Comparison of ENCODE assay signal across 8 cellular contexts in genomic region chr3:75429561-75430220, GRCh38.
DNase-seq lines count a peak whose midpoint lies in the region; ATAC-seq and TF ChIP-seq lines count a peak whose summit lies in the region.
"Not testable (repeated sequence)": the region's sequence is repeated elsewhere in the genome, so short reads cannot be mapped to it uniquely, and the experiment has no call there.

No MANE protein-coding gene starts in this region.

- not testable (repeated sequence) for H3K79me2 ChIP-seq in Loucy (ENCODE audit: insufficient read depth, low read length)

- ATAC-seq in stimulated activated naive CD8-positive, alpha-beta T cell treated with anti-CD3 and anti-CD28 coated beads, Interleukin-15, Interleukin-2, amounts not matched to agents 100 U/mL and 50 U/mL, for 24 hours: not testable (repeated sequence)

- not testable (repeated sequence) for H3K9ac ChIP-seq in Loucy (ENCODE audit: low read depth, low read length, poor library complexity, severe bottlenecking); colonic mucosa (ENCODE audit: low read depth in 2 of 2, low read length in 2 of 2)

- H3K4me3 ChIP-seq in Loucy (ENCODE audit: low read length, poor library complexity, severe bottlenecking); colonic mucosa: not testable (repeated sequence)

- not testable (repeated sequence) for H3K4me2 ChIP-seq in Loucy (ENCODE audit: low read depth, low read length, poor library complexity, severe bottlenecking)

- H3K4me1 ChIP-seq in Loucy (ENCODE audit: insufficient read depth, low read length, poor library complexity, severe bottlenecking); colonic mucosa: not testable (repeated sequence)

- H3F3A ChIP-seq in Loucy (ENCODE audit: low read depth): not testable (repeated sequence)

- not testable (repeated sequence) for H3K9me2 ChIP-seq in Loucy (replicated peaks; ENCODE audit: low read depth, low read length)

- not testable (repeated sequence) for H3K36me3 ChIP-seq in Loucy (ENCODE audit: insufficient read depth, low read length); colonic mucosa

- intact Hi-C loops in colonic mucosa (cut with DNase I): not testable (repeated sequence)
- intact Hi-C loops in posterior vena cava (cut with DNase I): loop anchor here in 1 of 2 donors (10.0 kb wide), 1 partner anchor 135 kb away; no protein-coding TSS in a partner anchor

- peak; percentile 45; the same call in 1 of the 2 replicates for TF ChIP-seq CTCF in Loucy (conservative IDR thresholded peaks at IDR 0.05; ENCODE audit: low read length)
- peak; percentile 79 for TF ChIP-seq CTCF in colonic mucosa (IDR thresholded peaks at IDR 0.05)

- not testable (repeated sequence) for H3K27ac ChIP-seq in colonic mucosa

- not testable (repeated sequence) for H4K20me1 ChIP-seq in Loucy (ENCODE audit: insufficient read depth, low read length, poor library complexity, severe bottlenecking)

- not testable (repeated sequence) for H3K27me3 ChIP-seq in Loucy (ENCODE audit: insufficient read depth, low read length, poor library complexity, severe bottlenecking); colonic mucosa

- H2AFZ ChIP-seq in Loucy (ENCODE audit: low read length): not testable (repeated sequence)

- H3K9me3 ChIP-seq in Loucy (ENCODE audit: insufficient read depth, low read depth, low read length); colonic mucosa: not testable (repeated sequence)

- DNase-seq in DMS114 treated with DMSO at 0.1 percent for 48 hours (lab: John Stamatoyannopoulos, UW; ENCODE audit: unreplicated experiment) (peak; percentile 2), RPMI8226 (peak; percentile 80), colonic mucosa (peak; percentile 75), iPS DF 19.7 (ENCODE audit: low read depth, low spot score) (peak; percentile 20), posterior vena cava (ENCODE audit: low spot score) (peak; percentile 92)
- DNase-seq in activated CD8-positive, alpha-beta memory T cell treated with anti-CD3 and anti-CD28 coated beads, Interleukin-2, amount 50 U/mL, for 4 hours: peak; percentile 75
- peak; percentile 78 for DNase-seq in stimulated activated naive CD8-positive, alpha-beta T cell treated with anti-CD3 and anti-CD28 coated beads, Interleukin-15, Interleukin-2, amounts not matched to agents 100 U/mL and 50 U/mL, for 24 hours

Comparison
In these comparisons a context has a peak if more than half of its experiments do, and no peak if none do; other contexts are left out.
1. DNase-seq: peak in every context shown above with its lines; median percentile 92 in posterior vena cava; 80 in RPMI8226; 78 in stimulated activated naive CD8-positive, alpha-beta T cell treated with anti-CD3 and anti-CD28 coated beads, Interleukin-15, Interleukin-2, amounts not matched to agents 100 U/mL and 50 U/mL, for 24 hours; 75 in activated CD8-positive, alpha-beta memory T cell treated with anti-CD3 and anti-CD28 coated beads, Interleukin-2, amount 50 U/mL, for 4 hours; 75 in colonic mucosa; 20 in iPS DF 19.7; 2 in DMS114 treated with DMSO at 0.1 percent for 48 hours.